ENCODE assay signal across 14 cellular contexts in genomic region chr5:151779531-151780125, GRCh38. TPM values are rescaled to one million over a fixed set of nuclear protein-coding genes. Genes with fewer than 3 reads are reported as not detected.
DNase-seq lines count a peak whose midpoint lies in the region; ATAC-seq and TF ChIP-seq lines count a peak whose summit lies in the region.
"Had no signal": no experiment of that assay in that cellular context is flagged by ENCODE, and none has a peak within 500 bp of the region (broad histone marks: within the 10 kb centered on the region; RNA-seq: fewer than 3 reads in every experiment).

No MANE protein-coding gene starts in this region.

- intact Hi-C loops in activated CD4-positive, alpha-beta T cell treated with anti-CD3 and anti-CD28 coated beads for 36 hours (cut with DNase I, micrococcal nuclease), result loop anchor here (2.0 to 10.0 kb wide), 3 partner anchors 27 to 1775 kb away; partner anchors contain the start of genes ANXA6 (in 1 of the 2), HMGXB3 (in 1 of the 2) and TIGD6 (in 1 of the 2)
- intact Hi-C loops in activated B cell treated with CpG ODN at 0.5 μM for 24 hours (cut with micrococcal nuclease), result loop anchor here (10.0 kb wide), 1 partner anchor 695 kb away; the partner anchor contains the start of gene TNIP1

- H3K4me3 Mint-ChIP-seq in activated CD4-positive, alpha-beta T cell treated with anti-CD3 and anti-CD28 coated beads for 36 hours, result no peak overlapping the region
- H3K4me3 Mint-ChIP-seq in activated B cell treated with CpG ODN at 0.5 μM for 24 hours (peak overlapping the region; percentile 5), neural crest cell (peak overlapping the region; percentile 5)

- no peak for DNase-seq in activated CD4-positive, alpha-beta T cell treated with anti-CD3 and anti-CD28 coated beads for 36 hours
- DNase-seq in activated CD4-positive, alpha-beta T cell treated with anti-CD3 and anti-CD28 coated beads, Interleukin-2, amount 50 U/mL, for 1 hour, result no peak
- DNase-seq in activated B cell treated with CpG ODN at 0.5 μM for 24 hours (no peak), neural crest cell (ENCODE audit: low read depth, low spot score) (no peak), NAMALWA (ENCODE audit: low spot score) (no peak), NCI-H2081 (lab: John Stamatoyannopoulos, UW) (no peak), foreskin melanocyte (no peak)
- DNase-seq: activated CD4-positive, alpha-beta T cell treated with anti-CD3 and anti-CD28 coated beads for 1 hour; effector CD8-positive, alpha-beta T cell; heart left ventricle; Kasumi-1; SHP77; stimulated activated CD4-positive, alpha-beta T cell treated with anti-CD3 and anti-CD28 coated beads, Interleukin-1b, Interleukin-23, amount 100 ng/mL, for 48 hours had no signal

- H3K27ac Mint-ChIP-seq in activated CD4-positive, alpha-beta T cell treated with anti-CD3 and anti-CD28 coated beads for 36 hours, result peak overlapping the region; percentile 12
- H3K27ac Mint-ChIP-seq in activated B cell treated with CpG ODN at 0.5 μM for 24 hours, result peak overlapping the region; percentile 3
- H3K27ac Mint-ChIP-seq in neural crest cell (ENCODE audit: unreplicated experiment), result no peak overlapping the region

- CTCF ChIA-PET in activated CD4-positive, alpha-beta T cell treated with anti-CD3 and anti-CD28 coated beads for 36 hours (lab: Charles Lee), result interaction anchor here (1.2 kb wide), 1 partner anchor 122 kb away, joined by 3 read pairs; no protein-coding TSS in a partner anchor
- CTCF ChIA-PET in activated B cell treated with CpG ODN at 0.5 μM for 24 hours (lab: Charles Lee), result no interaction called here

- H3K27me3 Mint-ChIP-seq in activated CD4-positive, alpha-beta T cell treated with anti-CD3 and anti-CD28 coated beads for 36 hours, result no peaks in the 10 kb centered on the region
- H3K27me3 Mint-ChIP-seq in activated B cell treated with CpG ODN at 0.5 μM for 24 hours (no peaks in the 10 kb centered on the region), neural crest cell (ENCODE audit: low read depth) (no peaks in the 10 kb centered on the region)

- no peaks in the 10 kb centered on the region for H3K9me3 Mint-ChIP-seq in activated CD4-positive, alpha-beta T cell treated with anti-CD3 and anti-CD28 coated beads for 36 hours (ENCODE audit: low read depth)
- H3K9me3 Mint-ChIP-seq in activated B cell treated with CpG ODN at 0.5 μM for 24 hours, result no peaks in the 10 kb centered on the region
- H3K9me3 Mint-ChIP-seq in neural crest cell, result no peaks in the 10 kb centered on the region

- peaks cover 83% of the 10 kb centered on the region for H3K4me1 Mint-ChIP-seq in activated CD4-positive, alpha-beta T cell treated with anti-CD3 and anti-CD28 coated beads for 36 hours
- H3K4me1 Mint-ChIP-seq in activated B cell treated with CpG ODN at 0.5 μM for 24 hours, result peaks cover 87% of the 10 kb centered on the region
- peaks cover 58% of the 10 kb centered on the region for H3K4me1 Mint-ChIP-seq in neural crest cell

- POLR2A ChIA-PET in activated CD4-positive, alpha-beta T cell treated with anti-CD3 and anti-CD28 coated beads for 36 hours (lab: Charles Lee), result no interaction called here
- POLR2A ChIA-PET in activated B cell treated with CpG ODN at 0.5 μM for 24 hours (lab: Charles Lee), result no interaction called here

- peaks cover 42% of the 10 kb centered on the region for H3K36me3 Mint-ChIP-seq in activated CD4-positive, alpha-beta T cell treated with anti-CD3 and anti-CD28 coated beads for 36 hours (ENCODE audit: low read depth)
- H3K36me3 Mint-ChIP-seq in activated B cell treated with CpG ODN at 0.5 μM for 24 hours (ENCODE audit: low read depth) (peaks cover 48% of the 10 kb centered on the region), neural crest cell (ENCODE audit: low read depth) (peaks cover 19% of the 10 kb centered on the region)

- TF ChIP-seq CTCF in activated B cell treated with CpG ODN at 0.5 μM for 24 hours (IDR thresholded peaks at IDR 0.05) (no peak), neural crest cell (conservative IDR thresholded peaks at IDR 0.05) (no peak)

- peak; percentile 21 for ATAC-seq in activated CD4-positive, alpha-beta T cell treated with anti-CD3 and anti-CD28 coated beads for 36 hours
- ATAC-seq in GM21786 (IDR thresholded peaks at IDR 0.05; ENCODE audit: unreplicated experiment) (peak; percentile 74), activated B cell treated with CpG ODN at 0.5 μM for 24 hours (ENCODE audit: low read depth) (peak; percentile 40)
- ATAC-seq: heart left ventricle had no signal

RNA-seq across cellular contexts. Expression of gene G3BP1, which starts 7.9 kb away (rescaled TPM):
- total RNA-seq in activated CD4-positive, alpha-beta T cell treated with anti-CD3 and anti-CD28 coated beads for 36 hours, result 100 to 1,000 TPM; 253 to 280 TPM
- total RNA-seq in activated B cell treated with CpG ODN at 0.5 μM for 24 hours (227 and 239 TPM in 2 replicates), neural crest cell (309 and 317 TPM in 2 replicates)

RNA-seq across cellular contexts. Expression of gene ATOX1, which starts 21.2 kb away (rescaled TPM):
- total RNA-seq in activated CD4-positive, alpha-beta T cell treated with anti-CD3 and anti-CD28 coated beads for 36 hours, result 10 to 100 TPM; 74.8 to 85.9 TPM
- total RNA-seq in activated B cell treated with CpG ODN at 0.5 μM for 24 hours, result 61.2 and 66.6 TPM in 2 replicates
- total RNA-seq in neural crest cell, result 82.4 and 84.6 TPM in 2 replicates

Comparison
In these comparisons a context has a peak if more than half of its experiments do, and no peak if none do; other contexts are left out.
1. ATAC-seq: peak in every context shown above with its lines; median percentile 74 in GM21786; 40 in activated B cell treated with CpG ODN at 0.5 μM for 24 hours; 21 in activated CD4-positive, alpha-beta T cell treated with anti-CD3 and anti-CD28 coated beads for 36 hours.